Comparison of ENCODE assay signal across 9 cellular contexts in the genomic region with DNA sequence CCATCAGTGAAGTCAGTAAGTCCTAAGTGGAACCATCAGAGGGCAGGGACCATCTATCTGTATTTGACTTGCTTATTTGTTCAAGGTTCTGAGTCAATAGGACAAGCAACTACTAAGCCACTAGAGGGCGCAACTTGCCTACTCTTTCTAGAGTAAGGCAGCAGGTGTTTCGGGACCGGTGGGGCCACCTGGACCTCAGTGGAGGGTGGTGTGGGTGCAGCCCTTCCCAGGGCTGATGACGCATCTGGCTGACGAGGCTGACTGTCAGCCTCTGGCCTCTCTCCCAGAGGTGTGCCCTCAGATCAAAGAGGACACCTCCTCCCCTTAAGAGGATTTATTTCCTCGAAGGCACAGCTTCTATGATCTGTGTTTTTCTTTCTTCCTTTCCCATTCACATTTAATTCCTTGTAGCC. TPM values are rescaled to one million over a fixed set of nuclear protein-coding genes. Genes with fewer than 3 reads are reported as not detected.
DNase-seq lines count a peak whose midpoint lies in the region; ATAC-seq and TF ChIP-seq lines count a peak whose summit lies in the region.
"Had no signal": no experiment of that assay in that cellular context is flagged by ENCODE, and none has a peak within 500 bp of the region (broad histone marks: within the 10 kb centered on the region; RNA-seq: fewer than 3 reads in every experiment).

No MANE protein-coding gene starts in this region.

- H3K4me3 Mint-ChIP-seq in MCF 10A (ENCODE audit: unreplicated experiment) (no peak overlapping the region), immature natural killer cell (no peak overlapping the region)

- no peaks in the 10 kb centered on the region for H3K27me3 Mint-ChIP-seq in MCF 10A (ENCODE audit: insufficient read depth, unreplicated experiment)
- H3K27me3 Mint-ChIP-seq in immature natural killer cell (ENCODE audit: low read depth in 3 of 3): peaks cover 0 to 1% (median 0%) of the 10 kb centered on the region in 3 donors

- TF ChIP-seq CTCF in VCaP (conservative IDR thresholded peaks at IDR 0.05) (peak; percentile 98), MCF 10A (IDR thresholded peaks at IDR 0.05; ENCODE audit: unreplicated experiment) (peak; percentile 77)

- DNase-seq in A172 (ENCODE audit: low spot score) (peak; percentile 99), NCI-H2227 treated with DMSO at 0.1 percent for 48 hours (lab: John Stamatoyannopoulos, UW) (peak; percentile 72), MCF 10A (ENCODE audit: unreplicated experiment) (peak; percentile 98), immature natural killer cell (peak; percentile 80 to 83 (median 81))
- DNase-seq in stimulated activated CD4-positive, alpha-beta T cell treated with anti-CD3 and anti-CD28 coated beads, Interleukin-15, amount 100 ng/mL, for 48 hours (ENCODE audit: low read depth in 2 of 2): peak; percentile 82 to 86

- BruUV-seq in MCF 10A (replicated peaks; lab: Mats Ljungman, UMichigan): no TSS peak

- CTCF ChIA-PET in MCF 10A (lab: Yijun Ruan, JAX): interaction anchor here (0.6 to 5.7 kb wide), 19 partner anchors 9 to 516 kb away, joined by 3 to 50 read pairs (median 4); a partner anchor contains a TSS

- H3K4me1 Mint-ChIP-seq in MCF 10A (ENCODE audit: insufficient read depth, unreplicated experiment): peaks cover 9% of the 10 kb centered on the region
- peaks cover 11 to 15% of the 10 kb centered on the region in 2 donors for H3K4me1 Mint-ChIP-seq in immature natural killer cell

- ATAC-seq in GM18861 (IDR thresholded peaks at IDR 0.05; ENCODE audit: unreplicated experiment): peak; percentile 85
- peak; percentile 84 for ATAC-seq in HG03159 (IDR thresholded peaks at IDR 0.05; ENCODE audit: unreplicated experiment)

- intact Hi-C loops in MCF 10A (cut with micrococcal nuclease): loop anchor here (1.0 to 10.0 kb wide), 5 partner anchors 69 to 363 kb away; a partner anchor contains a TSS

- POLR2A ChIA-PET in MCF 10A (lab: Yijun Ruan, JAX): interaction anchor here (1.0 to 1.6 kb wide), 3 partner anchors 69 to 184 kb away, joined by 4 to 5 read pairs (median 4); a partner anchor contains a TSS

- no peaks in the 10 kb centered on the region for H3K9me3 Mint-ChIP-seq in MCF 10A (ENCODE audit: unreplicated experiment)
- H3K9me3 Mint-ChIP-seq in immature natural killer cell: no peaks in the 10 kb centered on the region

- H3K27ac ChIP-seq in VCaP: peak overlapping the region; percentile 97
- H3K27ac ChIP-seq: BLaER1 had no signal

- H3K27ac Mint-ChIP-seq in MCF 10A (ENCODE audit: low read depth, unreplicated experiment) (no peak overlapping the region), immature natural killer cell (peak overlapping the region in 4 of 6 donors; percentile 38 to 88 (median 50))

- H3K36me3 Mint-ChIP-seq in MCF 10A (ENCODE audit: insufficient read depth, unreplicated experiment): no peaks in the 10 kb centered on the region
- H3K36me3 Mint-ChIP-seq in immature natural killer cell: no peaks in the 10 kb centered on the region

RNA-seq across cellular contexts. Expression of a gene that starts 6.6 kb away (rescaled TPM):
- total RNA-seq in A172 (2014; rRNA removed; shearing (Covaris generic)): 28.5 and 31.7 TPM in 2 replicates
- total RNA-seq in MCF 10A (2022): 1.3 and 1.8 TPM in 2 replicates
- polyA plus RNA-seq in immature natural killer cell: 1 to 10 TPM; 1.1 to 5.1 (median 1.5) TPM

RNA-seq across cellular contexts. Expression of a gene that starts 15.1 kb away (rescaled TPM):
- 14.9 and 16.4 TPM in 2 replicates for total RNA-seq in A172 (2014; rRNA removed; shearing (Covaris generic))
- total RNA-seq in MCF 10A (2022): 7.6 and 8.3 TPM in 2 replicates
- 10 to 100 TPM in 1 of 3 donors, 1 to 10 TPM in 2; 2.5 to 15.5 (median 4.5) TPM for polyA plus RNA-seq in immature natural killer cell

Comparison
In these comparisons a context has a peak if more than half of its experiments do, and no peak if none do; other contexts are left out.
1. Peak in every context shown above with its lines: DNase-seq, ATAC-seq and H3K27ac ChIP-seq.
2. RNA of a gene that starts 6.6 kb away (total RNA-seq): 28.5 to 31.7 TPM in A172; 1.3 to 1.8 TPM in MCF 10A; every median in the first group is over 10 times any median in the second.